In genomic region chr1:21293537-21294265, GRCh38 we compare ENCODE assay signal across 8 cellular contexts. TPM values are rescaled to one million over a fixed set of nuclear protein-coding genes. Genes with fewer than 3 reads are reported as not detected.
DNase-seq lines count a peak whose midpoint lies in the region; ATAC-seq, FAIRE-seq and TF ChIP-seq lines count a peak whose summit lies in the region.

No MANE protein-coding gene starts in this region.

- H3K36me3 ChIP-seq in right atrium auricular region: no peaks in the 10 kb centered on the region

- peak overlapping the region; percentile 55 to 65 for H3K27ac ChIP-seq in right atrium auricular region

- no peaks in the 10 kb centered on the region for H3K27me3 Mint-ChIP-seq in activated CD4-positive, alpha-beta memory T cell treated with anti-CD3 and anti-CD28 coated beads, Interleukin-2, amount 10 ng/mL, durations not matched to agents 7 days and 5 days

- TF ChIP-seq POLR2A in H54 (IDR thresholded peaks at IDR 0.05; ENCODE audit: low read depth, low read length): no peak

- H3K27ac Mint-ChIP-seq in activated CD4-positive, alpha-beta memory T cell treated with anti-CD3 and anti-CD28 coated beads, Interleukin-2, amount 10 ng/mL, durations not matched to agents 7 days and 5 days: peak overlapping the region; percentile 98

- H3K4me1 ChIP-seq in right atrium auricular region: peaks cover 0 to 75% of the 10 kb centered on the region in 2 donors

- H3K9me3 Mint-ChIP-seq in activated CD4-positive, alpha-beta memory T cell treated with anti-CD3 and anti-CD28 coated beads, Interleukin-2, amount 10 ng/mL, durations not matched to agents 7 days and 5 days: no peaks in the 10 kb centered on the region

- ATAC-seq in GM18909 (IDR thresholded peaks at IDR 0.05; ENCODE audit: poor library complexity, unreplicated experiment) (peak; percentile 25), HG03097 (IDR thresholded peaks at IDR 0.05; ENCODE audit: low FRiP score, unreplicated experiment) (peak; percentile 23)

- no peak overlapping the region for H3K4me3 ChIP-seq in right atrium auricular region

- peak overlapping the region; percentile 79 for H3K4me3 Mint-ChIP-seq in activated CD4-positive, alpha-beta memory T cell treated with anti-CD3 and anti-CD28 coated beads, Interleukin-2, amount 10 ng/mL, durations not matched to agents 7 days and 5 days

- CTCF ChIA-PET in activated CD4-positive, alpha-beta memory T cell treated with anti-CD3 and anti-CD28 coated beads, Interleukin-2, amount 10 ng/mL, durations not matched to agents 7 days and 5 days (lab: Charles Lee): interaction anchor here (0.9 to 11.7 kb wide), 12 partner anchors 11 to 75 kb away, joined by 3 to 114 read pairs (median 6); no protein-coding TSS in a partner anchor

- peaks cover 84% of the 10 kb centered on the region for H3K4me1 Mint-ChIP-seq in activated CD4-positive, alpha-beta memory T cell treated with anti-CD3 and anti-CD28 coated beads, Interleukin-2, amount 10 ng/mL, durations not matched to agents 7 days and 5 days

- no peak for FAIRE-seq in H54 (lab: Jason Lieb, UNC)

- no peaks in the 10 kb centered on the region for H3K9me3 ChIP-seq in right atrium auricular region

- POLR2A ChIA-PET in activated CD4-positive, alpha-beta memory T cell treated with anti-CD3 and anti-CD28 coated beads, Interleukin-2, amount 10 ng/mL, durations not matched to agents 7 days and 5 days (lab: Charles Lee): interaction anchor here (0.7 to 8.6 kb wide), 23 partner anchors 13 to 731 kb away, joined by 3 to 140 read pairs (median 5); partner anchors contain the start of gene HP1BP3

- H3K36me3 Mint-ChIP-seq in activated CD4-positive, alpha-beta memory T cell treated with anti-CD3 and anti-CD28 coated beads, Interleukin-2, amount 10 ng/mL, durations not matched to agents 7 days and 5 days (ENCODE audit: low read depth): peaks cover 6% of the 10 kb centered on the region

- no peaks in the 10 kb centered on the region for H3K27me3 ChIP-seq in right atrium auricular region

- no peak for TF ChIP-seq CTCF in right atrium auricular region (IDR thresholded peaks at IDR 0.05)

- peak; percentile 66 for DNase-seq in activated CD4-positive, alpha-beta memory T cell treated with anti-CD3 and anti-CD28 coated beads, Interleukin-2, amount 10 ng/mL, durations not matched to agents 7 days and 5 days
- DNase-seq in right atrium auricular region (ENCODE audit: low spot score) (no peak), NCI-H1092 (lab: John Stamatoyannopoulos, UW) (no peak), NOMO-1 (lab: John Stamatoyannopoulos, UW; ENCODE audit: unreplicated experiment in 2 of 2) (no peak), H54 (ENCODE audit: insufficient read length, low spot score) (no peak)
- DNase-seq in stimulated activated CD8-positive, alpha-beta memory T cell treated with anti-CD3 and anti-CD28 coated beads, Interleukin-2, amount 100 ng/mL, for 1 hour (ENCODE audit: low read depth in 2 of 2): peak; percentile 39 to 41

RNA-seq across cellular contexts. Expression of gene ECE1, which starts 3.4 kb away (rescaled TPM):
- 10 to 100 TPM; 85.3 to 87.9 TPM for total RNA-seq in activated CD4-positive, alpha-beta memory T cell treated with anti-CD3 and anti-CD28 coated beads, Interleukin-2, amount 10 ng/mL, durations not matched to agents 7 days and 5 days
- total RNA-seq in right atrium auricular region: 100 to 1,000 TPM in 1 of 2 donors, 10 to 100 TPM in 1; 83.7 to 152 TPM

Comparison
In these comparisons a context has a peak if more than half of its experiments do, and no peak if none do; other contexts are left out.
1. DNase-seq: peak in activated CD4-positive, alpha-beta memory T cell treated with anti-CD3 and anti-CD28 coated beads, Interleukin-2, amount 10 ng/mL, durations not matched to agents 7 days and 5 days (single experiment) and stimulated activated CD8-positive, alpha-beta memory T cell treated with anti-CD3 and anti-CD28 coated beads, Interleukin-2, amount 100 ng/mL, for 1 hour (2 of 2); none in right atrium auricular region (single experiment), NCI-H1092 (single experiment), NOMO-1 (0 of 2) and H54 (single experiment).